Comparison of ENCODE assay signal across 15 cellular contexts in the genomic region with DNA sequence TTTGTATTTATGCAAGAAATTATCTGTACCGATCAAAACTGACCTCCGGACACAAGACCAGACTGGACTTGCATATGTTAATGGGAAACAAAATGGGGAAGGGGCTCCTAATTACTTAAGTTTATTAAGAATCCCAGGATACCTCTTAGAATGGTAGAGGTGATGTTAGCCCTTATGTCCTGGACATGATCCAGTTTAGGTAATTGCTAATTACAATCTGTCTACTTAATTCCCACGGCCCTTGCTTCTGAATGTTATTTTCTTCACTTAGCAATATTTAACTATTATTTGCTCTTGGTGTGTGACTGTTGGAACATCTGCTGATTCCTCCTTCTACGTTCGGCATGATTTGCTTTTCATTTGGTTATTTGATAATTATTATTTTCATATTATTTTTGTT.
DNase-seq lines count a peak whose midpoint lies in the region; ATAC-seq and TF ChIP-seq lines count a peak whose summit lies in the region.
"Had no signal": no experiment of that assay in that cellular context is flagged by ENCODE, and none has a peak within 500 bp of the region (broad histone marks: within the 10 kb centered on the region; RNA-seq: fewer than 3 reads in every experiment).

No MANE protein-coding gene starts in this region.

- no peaks in the 10 kb centered on the region for H3K4me1 ChIP-seq in right lobe of liver
- H3K4me1 ChIP-seq: BLaER1 treated with 17β-estradiol and CSF1 and Interleukin-3, amounts not matched to agents 10 nM and 100 nM had no signal

- H3K27ac ChIP-seq in right lobe of liver: no peak overlapping the region
- H3K27ac ChIP-seq: BLaER1 treated with 17β-estradiol and CSF1 and Interleukin-3, amounts not matched to agents 10 nM and 100 nM had no signal

- intact Hi-C loops in right lobe of liver (cut with DNase I): no loop called here

- WGBS in right lobe of liver (ENCODE audit: insufficient coverage, low coverage, low lambda C conversion rate, missing lambda C conversion rate): 76% methylated on average over 5 of the region's 5 CpGs

- H3K27me3 ChIP-seq in right lobe of liver: no peaks in the 10 kb centered on the region
- H3K27me3 ChIP-seq: BLaER1 treated with 17β-estradiol and CSF1 and Interleukin-3, amounts not matched to agents 10 nM and 100 nM had no signal

- no peaks in the 10 kb centered on the region for H3K9me3 ChIP-seq in right lobe of liver
- H3K9me3 ChIP-seq: BLaER1 treated with 17β-estradiol and CSF1 and Interleukin-3, amounts not matched to agents 10 nM and 100 nM had no signal

- DNase-seq in G401 (ENCODE audit: low spot score): peak; percentile 69
- peak; percentile 69 for DNase-seq in NCI-H1694 (lab: John Stamatoyannopoulos, UW)
- peak; percentile 26 to 74 for DNase-seq in NCI-H524 (lab: John Stamatoyannopoulos, UW)
- DNase-seq in NCI-H82 treated with DMSO at 0.1 percent for 48 hours (lab: John Stamatoyannopoulos, UW; ENCODE audit: unreplicated experiment): peak; percentile 10
- no peak for DNase-seq in DMS53 treated with DMSO at 0.1 percent for 48 hours (lab: John Stamatoyannopoulos, UW; ENCODE audit: unreplicated experiment)
- no peak for DNase-seq in hippocampal formation (lab: John Stamatoyannopoulos, UW)
- DNase-seq in right lobe of liver: no peak
- DNase-seq: ACHN; CD4-positive, CD25-positive, alpha-beta regulatory T cell; DND-41; GF-D8; GOT3; H9 had no signal

- in situ Hi-C loops in G401 (cut with HindIII; ENCODE audit: low sequenced_read_pairs): no loop called here

- TF ChIP-seq CTCF in right lobe of liver (IDR thresholded peaks at IDR 0.05): no peak

- H3K36me3 ChIP-seq in right lobe of liver: no peaks in the 10 kb centered on the region
- H3K36me3 ChIP-seq: BLaER1 treated with 17β-estradiol and CSF1 and Interleukin-3, amounts not matched to agents 10 nM and 100 nM had no signal

- no peak for ATAC-seq in right lobe of liver
- ATAC-seq: HepG2 had no signal

- no peak for TF ChIP-seq POLR2A in right lobe of liver (IDR thresholded peaks at IDR 0.05)

- H3K4me3 ChIP-seq in right lobe of liver: no peak overlapping the region
- H3K4me3 ChIP-seq: BLaER1 treated with 17β-estradiol and CSF1 and Interleukin-3, amounts not matched to agents 10 nM and 100 nM had no signal

Comparison
In these comparisons a context has a peak if more than half of its experiments do, and no peak if none do; other contexts are left out.
1. DNase-seq: peak in G401 (single experiment), NCI-H1694 (single experiment), NCI-H524 (2 of 2) and NCI-H82 treated with DMSO at 0.1 percent for 48 hours (single experiment); none in DMS53 treated with DMSO at 0.1 percent for 48 hours (single experiment), hippocampal formation (0 of 2) and right lobe of liver (0 of 3).